In genomic region chr12:113462117-113462774, GRCh38 we compare ENCODE assay signal across 8 cellular contexts. TPM values are rescaled to one million over a fixed set of nuclear protein-coding genes. Genes with fewer than 3 reads are reported as not detected.
DNase-seq lines count a peak whose midpoint lies in the region; ATAC-seq and TF ChIP-seq lines count a peak whose summit lies in the region.

No MANE protein-coding gene starts in this region.

- H3K9me3 Mint-ChIP-seq in IgD-negative memory B cell, result peaks cover 0 to 6% (median 0%) of the 10 kb centered on the region in 3 donors
- no peaks in the 10 kb centered on the region for H3K9me3 Mint-ChIP-seq in activated T-helper 17 cell treated with anti-CD3 and anti-CD28 coated beads, Interleukin-2, amount 50 U/mL, for 72 hours

- peak overlapping the region in 1 of 2 donors; percentile 33 for H3K4me3 ChIP-seq in foreskin fibroblast (ENCODE audit: low read depth in 1 of 2, low read length in 2 of 2)

- peak overlapping the region in 1 of 3 donors; percentile 77 for H3K27ac Mint-ChIP-seq in IgD-negative memory B cell
- no peak overlapping the region for H3K27ac Mint-ChIP-seq in activated T-helper 17 cell treated with anti-CD3 and anti-CD28 coated beads, Interleukin-2, amount 50 U/mL, for 72 hours

- H3K4me1 Mint-ChIP-seq in IgD-negative memory B cell, result peaks cover 10 to 15% (median 12%) of the 10 kb centered on the region in 3 donors
- H3K4me1 Mint-ChIP-seq in activated T-helper 17 cell treated with anti-CD3 and anti-CD28 coated beads, Interleukin-2, amount 50 U/mL, for 72 hours, result peaks cover 17% of the 10 kb centered on the region

- ATAC-seq in activated T-helper 17 cell treated with anti-CD3 and anti-CD28 coated beads, Interleukin-2, amount 50 U/mL, for 72 hours (replicated peaks), result peak; percentile 84
- ATAC-seq in omental fat pad (ENCODE audit: low FRiP score) (no peak), HG03469 (IDR thresholded peaks at IDR 0.05; ENCODE audit: unreplicated experiment) (no peak)

- peaks cover 45% of the 10 kb centered on the region for H3K27me3 Mint-ChIP-seq in IgD-negative memory B cell
- H3K27me3 Mint-ChIP-seq in activated T-helper 17 cell treated with anti-CD3 and anti-CD28 coated beads, Interleukin-2, amount 50 U/mL, for 72 hours, result peaks cover 63% of the 10 kb centered on the region

- DNase-seq in DMS53 (lab: John Stamatoyannopoulos, UW) (peak; percentile 95), RKO (ENCODE audit: low spot score) (peak; percentile 74), foreskin fibroblast (peak; percentile 63 to 92), omental fat pad (ENCODE audit: low spot score) (peak; percentile 65), superior temporal gyrus (ENCODE audit: extremely low spot score) (peak; percentile 72)

- peak overlapping the region; percentile 72 to 93 (median 82) for H3K4me3 Mint-ChIP-seq in IgD-negative memory B cell
- peak overlapping the region; percentile 76 for H3K4me3 Mint-ChIP-seq in activated T-helper 17 cell treated with anti-CD3 and anti-CD28 coated beads, Interleukin-2, amount 50 U/mL, for 72 hours

- TF ChIP-seq CTCF in foreskin fibroblast (IDR thresholded peaks at IDR 0.05; ENCODE audit: low read depth, low read length), result peak; percentile 90
- TF ChIP-seq CTCF in omental fat pad (IDR thresholded peaks at IDR 0.05), result no peak

- peaks cover 2% of the 10 kb centered on the region for H3K36me3 Mint-ChIP-seq in IgD-negative memory B cell
- peaks cover 12% of the 10 kb centered on the region for H3K36me3 Mint-ChIP-seq in activated T-helper 17 cell treated with anti-CD3 and anti-CD28 coated beads, Interleukin-2, amount 50 U/mL, for 72 hours (ENCODE audit: low read depth)

RNA-seq across cellular contexts. Expression of gene LHX5, which starts 9.4 kb away (rescaled TPM):
- polyA plus RNA-seq in IgD-negative memory B cell, result not detected
- not detected for total RNA-seq in activated T-helper 17 cell treated with anti-CD3 and anti-CD28 coated beads, Interleukin-2, amount 50 U/mL, for 72 hours
- not detected for total RNA-seq in omental fat pad

RNA-seq across cellular contexts. Expression of gene SDSL, which starts 40.1 kb away (rescaled TPM):
- 0.43 TPM for polyA plus RNA-seq in IgD-negative memory B cell
- total RNA-seq in activated T-helper 17 cell treated with anti-CD3 and anti-CD28 coated beads, Interleukin-2, amount 50 U/mL, for 72 hours, result under 1 TPM; 0.24 to 0.69 TPM
- 1 to 10 TPM; 2.1 to 6.0 (median 4.1) TPM for total RNA-seq in omental fat pad

RNA-seq across cellular contexts. Expression of gene SDS, which starts 58.6 kb away (rescaled TPM):
- not detected for polyA plus RNA-seq in IgD-negative memory B cell
- total RNA-seq in activated T-helper 17 cell treated with anti-CD3 and anti-CD28 coated beads, Interleukin-2, amount 50 U/mL, for 72 hours, result not detected
- 10 to 100 TPM in 1 of 4 donors, 1 to 10 TPM in 2, under 1 TPM in 1; 0.63 to 52.1 (median 3.3) TPM for total RNA-seq in omental fat pad
